ENCODE assay signal across 15 cellular contexts in the genomic region with DNA sequence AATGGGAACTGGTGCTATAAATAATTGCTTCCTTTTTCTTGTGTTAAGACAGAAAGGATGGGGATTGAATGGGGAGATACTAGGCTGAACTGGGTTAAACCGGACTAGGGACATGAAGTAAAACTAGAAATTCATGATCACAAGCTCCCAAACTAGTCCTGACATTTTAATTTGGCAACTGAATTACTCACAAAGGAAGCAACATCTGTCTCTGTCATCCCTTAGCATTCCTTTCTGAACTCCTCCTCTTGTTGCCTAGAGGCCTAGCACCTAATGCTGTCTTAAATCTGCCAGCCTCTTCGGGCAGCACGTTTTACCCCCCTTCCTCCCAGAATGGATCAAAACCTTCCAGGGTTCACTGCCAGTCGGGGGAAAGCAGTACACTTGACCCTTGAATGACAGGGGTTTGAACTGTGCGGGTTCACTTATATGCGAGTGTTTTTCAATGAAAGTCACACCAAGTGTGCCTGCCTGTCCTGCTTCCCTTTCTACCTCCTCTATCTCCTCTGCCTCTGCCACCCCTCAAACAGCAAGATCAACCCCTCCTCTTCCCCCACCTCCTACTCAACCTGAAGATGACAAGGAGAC. TPM values are rescaled to one million over a fixed set of nuclear protein-coding genes. Genes with fewer than 3 reads are reported as not detected.
DNase-seq lines count a peak whose midpoint lies in the region; ATAC-seq and TF ChIP-seq lines count a peak whose summit lies in the region.
"Had no signal": no experiment of that assay in that cellular context is flagged by ENCODE, and none has a peak within 500 bp of the region (broad histone marks: within the 10 kb centered on the region; RNA-seq: fewer than 3 reads in every experiment).

No MANE protein-coding gene starts in this region.

- intact Hi-C loops in breast epithelium (cut with DNase I; ENCODE audit: low total_unique reads) = no loop called here

- TF ChIP-seq CTCF in breast epithelium (IDR thresholded peaks at IDR 0.05) = no peak

- H3K27me3 ChIP-seq in breast epithelium = no peaks in the 10 kb centered on the region
- H3K27me3 ChIP-seq: ascending aorta had no signal

- H3K4me1 ChIP-seq in breast epithelium = peaks cover 0 to 2% of the 10 kb centered on the region in 2 donors

- peak; percentile 43 for DNase-seq in COLO829 (ENCODE audit: low spot score)
- no peak for DNase-seq in breast epithelium (ENCODE audit: low spot score in 2 of 2)
- peak; percentile 85 for DNase-seq in left kidney (ENCODE audit: low read depth, low spot score)
- no peak for DNase-seq in mesenteric fat pad (ENCODE audit: low spot score)
- no peak for DNase-seq in NCI-H345 (lab: John Stamatoyannopoulos, UW)
- no peak for DNase-seq in NK-92 (lab: John Stamatoyannopoulos, UW; ENCODE audit: unreplicated experiment)
- DNase-seq: activated CD4-positive, CD25-positive, alpha-beta regulatory T cell treated with anti-CD3 and anti-CD28 coated beads, Interleukin-2, amount 50 U/mL, for 72 hours; activated T-cell treated with anti-CD3 and anti-CD28 coated beads, Interleukin-2, amount 50 U/mL, for 48 hours; NCI-H524; stimulated activated naive CD8-positive, alpha-beta T cell treated with anti-CD3 and anti-CD28 coated beads, Interleukin-15, amount 100 ng/mL, for 72 hours had no signal

- H3K4me3 ChIP-seq in breast epithelium = no peak overlapping the region
- H3K4me3 ChIP-seq: ascending aorta, SK-N-MC had no signal

- H3K9me3 ChIP-seq in KOPT-K1 (ENCODE audit: insufficient read depth, low read length, poor library complexity, severe bottlenecking) (no peaks in the 10 kb centered on the region), breast epithelium (no peaks in the 10 kb centered on the region)
- H3K9me3 ChIP-seq: ascending aorta had no signal

- no peak for TF ChIP-seq POLR2A in breast epithelium (IDR thresholded peaks at IDR 0.05)

- no peak for ATAC-seq in GM21423 (IDR thresholded peaks at IDR 0.05; ENCODE audit: unreplicated experiment)
- ATAC-seq: stimulated activated naive CD8-positive, alpha-beta T cell treated with anti-CD3 and anti-CD28 coated beads, Interleukin-15, amount 100 ng/mL, for 72 hours had no signal

- no peaks in the 10 kb centered on the region for H3K36me3 ChIP-seq in KOPT-K1 (ENCODE audit: insufficient read depth, low read length)
- H3K36me3 ChIP-seq in breast epithelium = no peaks in the 10 kb centered on the region
- H3K36me3 ChIP-seq: ascending aorta had no signal

- peak overlapping the region; percentile 13 for H3K27ac ChIP-seq in KOPT-K1 (ENCODE audit: low read depth, low read length, poor library complexity, severe bottlenecking)
- peak overlapping the region; percentile 54 to 61 for H3K27ac ChIP-seq in breast epithelium
- H3K27ac ChIP-seq: ascending aorta, C4-2B, SK-N-MC had no signal

RNA-seq across cellular contexts. Expression of gene KCTD1, which starts 8.2 kb away (rescaled TPM):
- total RNA-seq in breast epithelium (10 to 100 TPM in 2 of 3 donors, 1 to 10 TPM in 1; 5.6 to 47.3 (median 41.6) TPM), mesenteric fat pad (5.9 TPM)

Comparison
In these comparisons a context has a peak if more than half of its experiments do, and no peak if none do; other contexts are left out.
1. DNase-seq: peak in COLO829 (single experiment) and left kidney (single experiment); none in breast epithelium (0 of 2), mesenteric fat pad (single experiment), NCI-H345 (single experiment) and NK-92 (single experiment).